30 cellular contexts compared by ENCODE assay signal in the genomic region with DNA sequence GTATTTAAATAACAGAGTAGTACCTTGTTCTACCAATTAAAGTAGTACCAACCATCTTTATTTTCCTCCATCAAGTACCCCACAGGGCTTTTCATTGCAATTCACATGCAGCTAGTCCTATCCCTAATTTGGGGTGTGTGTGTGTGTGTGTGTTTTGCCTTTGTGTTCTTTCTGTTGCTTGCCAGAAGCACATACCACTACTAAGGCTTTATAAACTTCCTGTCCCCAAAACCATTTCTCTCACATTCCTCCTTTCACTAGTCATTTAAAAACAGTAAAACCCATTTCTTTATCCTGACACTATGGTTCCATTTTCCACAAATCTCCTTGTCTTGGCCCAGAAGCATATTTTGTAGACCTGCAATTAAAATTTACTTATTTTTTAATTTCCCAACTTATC. TPM values are rescaled to one million over a fixed set of nuclear protein-coding genes. Genes with fewer than 3 reads are reported as not detected.
DNase-seq lines count a peak whose midpoint lies in the region; ATAC-seq, FAIRE-seq and TF ChIP-seq lines count a peak whose summit lies in the region.
"Had no signal": no experiment of that assay in that cellular context is flagged by ENCODE, and none has a peak within 500 bp of the region (broad histone marks: within the 10 kb centered on the region; RNA-seq: fewer than 3 reads in every experiment).

No MANE protein-coding gene starts in this region.

- H3K27ac Mint-ChIP-seq in astrocyte (ENCODE audit: unreplicated experiment) = no peak overlapping the region
- H3K27ac Mint-ChIP-seq: activated naive CD4-positive, alpha-beta T cell treated with anti-CD3 and anti-CD28 coated beads, Interleukin-2, amount 50 U/mL, for 24 hours; WTC11 had no signal

- H3K79me2 ChIP-seq in astrocyte (ENCODE audit: insufficient read depth, low read length) = no peaks in the 10 kb centered on the region

- H3K9me3 ChIP-seq in astrocyte (ENCODE audit: insufficient read depth, low read depth, low read length) = no peaks in the 10 kb centered on the region
- H3K9me3 ChIP-seq: A549, BLaER1, esophagus squamous epithelium, tibial nerve had no signal

- H3K4me3 ChIP-seq in HFF-Myc (replicated peaks; ENCODE audit: low read depth, low read length) (no peak overlapping the region), astrocyte (ENCODE audit: insufficient read depth, low read depth, low read length) (no peak overlapping the region), fibroblast of villous mesenchyme (ENCODE audit: low read depth, low read length) (no peak overlapping the region)
- H3K4me3 ChIP-seq: A549, BLaER1, esophagus squamous epithelium, tibial nerve had no signal

- H3K4me1 Mint-ChIP-seq in astrocyte (ENCODE audit: low read depth, unreplicated experiment) = peaks cover 5% of the 10 kb centered on the region
- H3K4me1 Mint-ChIP-seq: activated naive CD4-positive, alpha-beta T cell treated with anti-CD3 and anti-CD28 coated beads, Interleukin-2, amount 50 U/mL, for 24 hours; WTC11 had no signal

- no peaks in the 10 kb centered on the region for H3K9me3 Mint-ChIP-seq in astrocyte (ENCODE audit: unreplicated experiment)
- H3K9me3 Mint-ChIP-seq: activated naive CD4-positive, alpha-beta T cell treated with anti-CD3 and anti-CD28 coated beads, Interleukin-2, amount 50 U/mL, for 24 hours; WTC11 had no signal

- peak overlapping the region; percentile 6 for H3K4me2 ChIP-seq in astrocyte (ENCODE audit: low read length)
- H3K4me2 ChIP-seq: A549, BLaER1 had no signal

- peaks cover 4% of the 10 kb centered on the region for H3K36me3 ChIP-seq in astrocyte (ENCODE audit: insufficient read depth, low read length)
- H3K36me3 ChIP-seq: BLaER1, esophagus squamous epithelium had no signal

- ATAC-seq in HG03354 (IDR thresholded peaks at IDR 0.05; ENCODE audit: poor library complexity, severe bottlenecking, unreplicated experiment) (no peak), omental fat pad (ENCODE audit: low FRiP score) (no peak), GM19035 (IDR thresholded peaks at IDR 0.05; ENCODE audit: unreplicated experiment) (no peak)
- ATAC-seq: A549; naive thymus-derived CD4-positive, alpha-beta T cell; WTC11 had no signal

- H3K4me1 ChIP-seq in astrocyte (ENCODE audit: insufficient read depth, low read length) = peaks cover 8% of the 10 kb centered on the region
- H3K4me1 ChIP-seq: A549, BLaER1, esophagus squamous epithelium, tibial nerve had no signal

- TF ChIP-seq CTCF in HFF-Myc (IDR thresholded peaks at IDR 0.05; ENCODE audit: low read depth, low read length, missing control alignments) (no peak), astrocyte (IDR thresholded peaks at IDR 0.05; ENCODE audit: insufficient read depth, low read depth, low read length) (no peak), fibroblast of villous mesenchyme (IDR thresholded peaks at IDR 0.05; ENCODE audit: insufficient read depth, low read depth, low read length) (no peak), omental fat pad (IDR thresholded peaks at IDR 0.05) (no peak)

- H3K9ac ChIP-seq in astrocyte (ENCODE audit: low read length) = no peak overlapping the region
- H3K9ac ChIP-seq: BLaER1 had no signal

- H4K20me1 ChIP-seq in astrocyte (ENCODE audit: insufficient read depth, low read length) = no peaks in the 10 kb centered on the region
- H4K20me1 ChIP-seq: BLaER1 had no signal

- H3K27me3 Mint-ChIP-seq in astrocyte (ENCODE audit: low read depth, unreplicated experiment) = no peaks in the 10 kb centered on the region
- H3K27me3 Mint-ChIP-seq: activated naive CD4-positive, alpha-beta T cell treated with anti-CD3 and anti-CD28 coated beads, Interleukin-2, amount 50 U/mL, for 24 hours; naive thymus-derived CD4-positive, alpha-beta T cell had no signal

- H3K27ac ChIP-seq in astrocyte (ENCODE audit: low read depth, low read length) = no peak overlapping the region
- H3K27ac ChIP-seq: A549, BLaER1, esophagus squamous epithelium, tibial nerve had no signal

- no peaks in the 10 kb centered on the region for H3K36me3 Mint-ChIP-seq in astrocyte (ENCODE audit: low read depth, unreplicated experiment)
- H3K36me3 Mint-ChIP-seq: WTC11 had no signal

- peak; percentile 36 for DNase-seq in AG08396 (ENCODE audit: low spot score)
- peak; percentile 9 for DNase-seq in HFF-Myc (ENCODE audit: extremely low read depth, low read depth)
- DNase-seq in astrocyte (ENCODE audit: low read depth) = peak; percentile 70
- DNase-seq in fibroblast of villous mesenchyme (ENCODE audit: low read depth) = peak; percentile 42
- no peak for DNase-seq in omental fat pad (ENCODE audit: low spot score)
- DNase-seq in DMS114 treated with DMSO at 0.1 percent for 48 hours (lab: John Stamatoyannopoulos, UW; ENCODE audit: unreplicated experiment) = no peak
- DNase-seq: activated CD4-positive, alpha-beta T cell treated with anti-CD3 and anti-CD28 coated beads, Interleukin-2, amount 50 U/mL, for 1 hour; activated CD8-positive, alpha-beta memory T cell treated with anti-CD3 and anti-CD28 coated beads, Interleukin-2, amount 50 U/mL, for 4 hours; anterior cingulate cortex; caudate nucleus; esophagus squamous epithelium; GF-D8; kidney; midbrain; naive thymus-derived CD4-positive, alpha-beta T cell; NCI-H1105; NCI-H2029; NCI-H2227 treated with DMSO at 0.1 percent for 48 hours; SIG-M5; small intestine; stimulated activated CD8-positive, alpha-beta memory T cell treated with anti-CD3 and anti-CD28 coated beads, Interleukin-4, amount 100 ng/mL, for 48 hours had no signal

- FAIRE-seq in astrocyte (lab: Jason Lieb, UNC) = no peak
- FAIRE-seq: A549, endometrium, kidney, RCC 7860, small intestine had no signal

- H3K4me3 Mint-ChIP-seq in astrocyte (ENCODE audit: unreplicated experiment) = no peak overlapping the region
- H3K4me3 Mint-ChIP-seq: activated naive CD4-positive, alpha-beta T cell treated with anti-CD3 and anti-CD28 coated beads, Interleukin-2, amount 50 U/mL, for 24 hours; naive thymus-derived CD4-positive, alpha-beta T cell; WTC11 had no signal

- no peaks in the 10 kb centered on the region for H3K27me3 ChIP-seq in astrocyte (ENCODE audit: insufficient read depth, low read length)
- H3K27me3 ChIP-seq: BLaER1, esophagus squamous epithelium, tibial nerve had no signal

- no peak overlapping the region for H2AFZ ChIP-seq in astrocyte (ENCODE audit: low read depth, low read length)

RNA-seq across cellular contexts. Expression of a gene that starts 54.6 kb away (rescaled TPM):
- total RNA-seq in astrocyte (25.7 and 28.3 TPM in 2 replicates), fibroblast of villous mesenchyme (11.9 and 13.4 TPM in 2 replicates), omental fat pad (10 to 100 TPM; 19.0 to 35.7 (median 23.0) TPM)

Comparison
In these comparisons a context has a peak if more than half of its experiments do, and no peak if none do; other contexts are left out.
1. DNase-seq: peak in AG08396 (single experiment), HFF-Myc (single experiment), astrocyte (single experiment) and fibroblast of villous mesenchyme (single experiment); none in omental fat pad (single experiment) and DMS114 treated with DMSO at 0.1 percent for 48 hours (single experiment).